ENCODE assay signal across 8 cellular contexts in genomic region chr7:76302299-76303056, GRCh38. TPM values are rescaled to one million over a fixed set of nuclear protein-coding genes. Genes with fewer than 3 reads are reported as not detected.
DNase-seq lines count a peak whose midpoint lies in the region; ATAC-seq, FAIRE-seq and TF ChIP-seq lines count a peak whose summit lies in the region.

HSPB1 (plus strand) TSS chr7:76302673; CDS start chr7:76302713, 40 bp downstream.

- peaks cover 14% of the 10 kb centered on the region for H3K4me1 Mint-ChIP-seq in activated naive CD8-positive, alpha-beta T cell treated with anti-CD3 and anti-CD28 coated beads, Interleukin-2, amount 10 ng/mL, durations not matched to agents 7 days and 5 days
- H3K4me1 Mint-ChIP-seq in glutamatergic neuron (ENCODE audit: low read depth, unreplicated experiment) = no peaks in the 10 kb centered on the region

- ATAC-seq in GM21825 (IDR thresholded peaks at IDR 0.05; ENCODE audit: unreplicated experiment) = peak; percentile 54
- peak; percentile 69 for ATAC-seq in SK-N-SH treated with all-trans-retinoic acid at 6 μM for 48 hours
- peak; percentile 37 for ATAC-seq in activated naive CD8-positive, alpha-beta T cell treated with anti-CD3 and anti-CD28 coated beads, Interleukin-2, amount 10 ng/mL, durations not matched to agents 7 days and 5 days (ENCODE audit: low read depth)

- DNase-seq in DMS153 (lab: John Stamatoyannopoulos, UW) (peak; percentile 87), MV-4-11 (lab: John Stamatoyannopoulos, UW) (peak; percentile 82), glutamatergic neuron (peak; percentile 77), occipital lobe (lab: John Stamatoyannopoulos, UW) (peak; percentile 56), urothelium cell line (ENCODE audit: low spot score) (peak; percentile 90)
- peak; percentile 66 for DNase-seq in activated naive CD8-positive, alpha-beta T cell treated with anti-CD3 and anti-CD28 coated beads, Interleukin-2, amount 10 ng/mL, durations not matched to agents 7 days and 5 days

- no peaks in the 10 kb centered on the region for H3K9me3 Mint-ChIP-seq in activated naive CD8-positive, alpha-beta T cell treated with anti-CD3 and anti-CD28 coated beads, Interleukin-2, amount 10 ng/mL, durations not matched to agents 7 days and 5 days
- peaks cover 2% of the 10 kb centered on the region for H3K9me3 Mint-ChIP-seq in glutamatergic neuron (ENCODE audit: unreplicated experiment)

- FAIRE-seq in urothelium cell line (lab: Jason Lieb, UNC) = no peak

- POLR2A ChIA-PET in activated naive CD8-positive, alpha-beta T cell treated with anti-CD3 and anti-CD28 coated beads, Interleukin-2, amount 10 ng/mL, durations not matched to agents 7 days and 5 days (lab: Charles Lee) = interaction anchor here (0.8 to 3.1 kb wide), 4 partner anchors 11 to 55 kb away, joined by 3 to 11 read pairs (median 4); no protein-coding TSS in a partner anchor

- peak within 1 kb of the TSS; percentile 88 for H3K27ac Mint-ChIP-seq in activated naive CD8-positive, alpha-beta T cell treated with anti-CD3 and anti-CD28 coated beads, Interleukin-2, amount 10 ng/mL, durations not matched to agents 7 days and 5 days
- peak within 1 kb of the TSS; percentile 91 for H3K27ac Mint-ChIP-seq in glutamatergic neuron (ENCODE audit: unreplicated experiment)

- peak within 1 kb of the TSS; percentile 93 for H3K4me3 Mint-ChIP-seq in activated naive CD8-positive, alpha-beta T cell treated with anti-CD3 and anti-CD28 coated beads, Interleukin-2, amount 10 ng/mL, durations not matched to agents 7 days and 5 days
- peak within 1 kb of the TSS; percentile 85 for H3K4me3 Mint-ChIP-seq in glutamatergic neuron (ENCODE audit: unreplicated experiment)

- H3K36me3 Mint-ChIP-seq in activated naive CD8-positive, alpha-beta T cell treated with anti-CD3 and anti-CD28 coated beads, Interleukin-2, amount 10 ng/mL, durations not matched to agents 7 days and 5 days = peaks cover 2% of the 10 kb centered on the region
- no peaks in the 10 kb centered on the region for H3K36me3 Mint-ChIP-seq in glutamatergic neuron (ENCODE audit: unreplicated experiment)

- TF ChIP-seq CTCF in glutamatergic neuron (IDR thresholded peaks at IDR 0.05; ENCODE audit: partially characterized antibody, unreplicated experiment) = no peak

- H3K27me3 Mint-ChIP-seq in activated naive CD8-positive, alpha-beta T cell treated with anti-CD3 and anti-CD28 coated beads, Interleukin-2, amount 10 ng/mL, durations not matched to agents 7 days and 5 days = peaks cover 18% of the 10 kb centered on the region
- H3K27me3 Mint-ChIP-seq in glutamatergic neuron (ENCODE audit: unreplicated experiment) = peaks cover 6% of the 10 kb centered on the region

TF ChIP-seq in SK-N-SH treated with all-trans-retinoic acid at 6 μM for 48 hours, 23 proteins besides CTCF, POLR2A, EP300 and RAD21 (continues in another document):
- no peak for TF ChIP-seq CSRNP3 (CRISPR knock-in tag; IDR thresholded peaks at IDR 0.05)
- peak; percentile 44; the same call in 1 of the 2 replicates for TF ChIP-seq PATZ1 (CRISPR knock-in tag; IDR thresholded peaks at IDR 0.05; ENCODE audit: borderline replicate concordance)
- no peak for TF ChIP-seq TOX (CRISPR knock-in tag; IDR thresholded peaks at IDR 0.05; ENCODE audit: borderline replicate concordance)
- peak; percentile 31; the same call in 1 of the 2 replicates for TF ChIP-seq TSHZ2 (CRISPR knock-in tag; IDR thresholded peaks at IDR 0.05)
- TF ChIP-seq RARB (CRISPR knock-in tag; IDR thresholded peaks at IDR 0.05) = no peak
- no peak for TF ChIP-seq GLIS3 (CRISPR knock-in tag; IDR thresholded peaks at IDR 0.05)
- no peak for TF ChIP-seq ZFP30 (CRISPR knock-in tag; IDR thresholded peaks at IDR 0.05)
- no peak for TF ChIP-seq ZNF70 (CRISPR knock-in tag; IDR thresholded peaks at IDR 0.05)
- TF ChIP-seq POU6F1 (CRISPR knock-in tag; IDR thresholded peaks at IDR 0.05; ENCODE audit: borderline replicate concordance, low read depth) = no peak
- no peak for TF ChIP-seq SNAI2 (CRISPR knock-in tag; IDR thresholded peaks at IDR 0.05)
- peak; percentile 47; the same call in 1 of the 2 replicates for TF ChIP-seq ZFP3 (CRISPR knock-in tag; IDR thresholded peaks at IDR 0.05)
- no peak for TF ChIP-seq CREB5 (CRISPR knock-in tag; IDR thresholded peaks at IDR 0.05; ENCODE audit: low read depth)
- no peak for TF ChIP-seq ZC3H10 (CRISPR knock-in tag; IDR thresholded peaks at IDR 0.05)
- TF ChIP-seq ESRRG (CRISPR knock-in tag; IDR thresholded peaks at IDR 0.05) = no peak
- TF ChIP-seq ISL1 (CRISPR knock-in tag; IDR thresholded peaks at IDR 0.05) = no peak

RNA-seq across cellular contexts. Expression of gene HSPB1, which starts in this region (rescaled TPM):
- total RNA-seq in activated naive CD8-positive, alpha-beta T cell treated with anti-CD3 and anti-CD28 coated beads, Interleukin-2, amount 10 ng/mL, durations not matched to agents 7 days and 5 days = 10 to 100 TPM; 43.3 to 47.9 TPM
- total RNA-seq in glutamatergic neuron (ENCODE audit: unreplicated experiment) (50.4 TPM), occipital lobe (2.7 TPM)

Comparison
In these comparisons a context has a peak if more than half of its experiments do, and no peak if none do; other contexts are left out.
1. Peak in every context shown above with its lines: DNase-seq and ATAC-seq.
2. RNA of gene HSPB1 (total RNA-seq): 50.4 TPM in glutamatergic neuron (single experiment) and 43.3 to 47.9 TPM in activated naive CD8-positive, alpha-beta T cell treated with anti-CD3 and anti-CD28 coated beads, Interleukin-2, amount 10 ng/mL, durations not matched to agents 7 days and 5 days; 2.7 TPM in occipital lobe (single experiment); every median in the first group is over 10 times any median in the second.